Comparison of ENCODE assay signal across 15 cellular contexts in genomic region chr19:5289060-5289990, GRCh38. TPM values are rescaled to one million over a fixed set of nuclear protein-coding genes. Genes with fewer than 3 reads are reported as not detected.
DNase-seq lines count a peak whose midpoint lies in the region; ATAC-seq and TF ChIP-seq lines count a peak whose summit lies in the region.
"Had no signal": no experiment of that assay in that cellular context is flagged by ENCODE, and none has a peak within 500 bp of the region (broad histone marks: within the 10 kb centered on the region; RNA-seq: fewer than 3 reads in every experiment).

No MANE protein-coding gene starts in this region.

- no peak for ATAC-seq in stimulated activated naive CD8-positive, alpha-beta T cell treated with anti-CD3 and anti-CD28 coated beads, Interleukin-15, amount 100 ng/mL, for 72 hours

- POLR2A ChIA-PET in OCI-LY7 (lab: Charles Lee): no interaction called here

- CTCF ChIA-PET in OCI-LY7 (lab: Charles Lee; ENCODE audit: unreplicated experiment): interaction anchor here (1.2 kb wide), 1 partner anchor 13 kb away, joined by 3 read pairs; no protein-coding TSS in a partner anchor

- TF ChIP-seq CTCF in OCI-LY7 (conservative IDR thresholded peaks at IDR 0.05; ENCODE audit: low read length) (peak; percentile 74), esophagus squamous epithelium (IDR thresholded peaks at IDR 0.05) (no peak), retinal pigment epithelial cell (conservative IDR thresholded peaks at IDR 0.05; ENCODE audit: low read depth, low read length) (peak; percentile 32), testis (IDR thresholded peaks at IDR 0.05) (no peak)

- H3K36me3 Mint-ChIP-seq in activated T-helper 2 cell treated with anti-CD3 and anti-CD28 coated beads, Interferon-gamma antibody, Interleukin-2, Interleukin-4, amounts not matched to agents 10 μg/mL and 5 μg/mL and 100 μg/mL, durations not matched to agents 14 hours and 24 hours and 36 hours (ENCODE audit: low read depth): no peaks in the 10 kb centered on the region

- H3K9me3 ChIP-seq in BLaER1 treated with 17β-estradiol and CSF1 and Interleukin-3, amounts not matched to agents 10 nM and 100 nM (replicated peaks in 1 of 11): peaks cover 0 to 6% (median 0%) of the 10 kb centered on the region in 11 experiments; a peak in 2 of 22 replicates
- no peaks in the 10 kb centered on the region; the same call in 1 of the 2 replicates for H3K9me3 ChIP-seq in OCI-LY7 (ENCODE audit: low read length)
- H3K9me3 ChIP-seq in esophagus squamous epithelium: no peaks in the 10 kb centered on the region
- no peaks in the 10 kb centered on the region for H3K9me3 ChIP-seq in testis

- DNase-seq in OCI-LY7 (ENCODE audit: low spot score) (peak; percentile 50), esophagus squamous epithelium (lab: John Stamatoyannopoulos, UW) (no peak), retinal pigment epithelial cell (ENCODE audit: low read depth) (no peak), posterior vena cava (ENCODE audit: low spot score) (no peak), testis (no peak)
- DNase-seq in stimulated activated naive CD8-positive, alpha-beta T cell treated with anti-CD3 and anti-CD28 coated beads, Interleukin-15, amount 100 ng/mL, for 72 hours: no peak
- DNase-seq in activated T-helper 2 cell treated with anti-CD3 and anti-CD28 coated beads, Interferon-gamma antibody, Interleukin-2, Interleukin-4, amounts not matched to agents 10 μg/mL and 5 μg/mL and 100 μg/mL, durations not matched to agents 14 hours and 24 hours and 36 hours (ENCODE audit: low spot score): no peak
- DNase-seq: activated naive CD8-positive, alpha-beta T cell treated with anti-CD3 and anti-CD28 coated beads for 36 hours; Kasumi-1; NCI-H146; SHP77 treated with DMSO at 0.1 percent for 48 hours; T-helper 9 cell had no signal

- H3K4me3 ChIP-seq in BLaER1 treated with 17β-estradiol and CSF1 and Interleukin-3, amounts not matched to agents 10 nM and 100 nM: no peak overlapping the region
- no peak overlapping the region for H3K4me3 ChIP-seq in OCI-LY7 (ENCODE audit: low read depth, low read length, poor library complexity, severe bottlenecking)
- H3K4me3 ChIP-seq in esophagus squamous epithelium: peak overlapping the region in 2 of 4 donors; percentile 25 to 72
- no peak overlapping the region for H3K4me3 ChIP-seq in retinal pigment epithelial cell (ENCODE audit: low read length)
- H3K4me3 ChIP-seq in testis: no peak overlapping the region
- H3K4me3 ChIP-seq: skin epidermis had no signal

- no peaks in the 10 kb centered on the region; the same call in none of the 2 replicates for H3K79me2 ChIP-seq in OCI-LY7 (ENCODE audit: insufficient read depth, low read depth, low read length)

- peaks cover 0 to 76% (median 68%) of the 10 kb centered on the region in 11 experiments; a peak in 19 of 22 replicates for H4K20me1 ChIP-seq in BLaER1 treated with 17β-estradiol and CSF1 and Interleukin-3, amounts not matched to agents 10 nM and 100 nM
- H4K20me1 ChIP-seq in OCI-LY7 (ENCODE audit: insufficient read depth, low read length): no peaks in the 10 kb centered on the region

- no peak overlapping the region; a peak in 1 of 22 replicates for H3K9ac ChIP-seq in BLaER1 treated with 17β-estradiol and CSF1 and Interleukin-3, amounts not matched to agents 10 nM and 100 nM

- peaks cover 4 to 20% (median 17%) of the 10 kb centered on the region in 11 experiments; a peak in 18 of 22 replicates for H3K36me3 ChIP-seq in BLaER1 treated with 17β-estradiol and CSF1 and Interleukin-3, amounts not matched to agents 10 nM and 100 nM
- H3K36me3 ChIP-seq in OCI-LY7 (ENCODE audit: insufficient read depth, low read length): peaks cover 23% of the 10 kb centered on the region; the same call in 1 of the 2 replicates
- peaks cover 0 to 22% (median 4%) of the 10 kb centered on the region in 3 donors for H3K36me3 ChIP-seq in esophagus squamous epithelium
- H3K36me3 ChIP-seq in testis (ENCODE audit: low read depth, missing control alignments): no peaks in the 10 kb centered on the region

- peaks cover 9 to 24% (median 11%) of the 10 kb centered on the region in 11 experiments; a peak in 21 of 22 replicates for H3K27me3 ChIP-seq in BLaER1 treated with 17β-estradiol and CSF1 and Interleukin-3, amounts not matched to agents 10 nM and 100 nM
- H3K27me3 ChIP-seq in esophagus squamous epithelium: peaks cover 0 to 36% (median 0%) of the 10 kb centered on the region in 4 donors
- no peaks in the 10 kb centered on the region for H3K27me3 ChIP-seq in testis

- no peaks in the 10 kb centered on the region for H3K9me2 ChIP-seq in OCI-LY7 (ENCODE audit: insufficient read depth, low read length)

- no peak overlapping the region for H2AFZ ChIP-seq in OCI-LY7 (ENCODE audit: low read length)

- H3K27ac Mint-ChIP-seq in stimulated activated naive CD8-positive, alpha-beta T cell treated with anti-CD3 and anti-CD28 coated beads, Interleukin-15, amount 100 ng/mL, for 72 hours: no peak overlapping the region
- H3K27ac Mint-ChIP-seq in activated T-helper 2 cell treated with anti-CD3 and anti-CD28 coated beads, Interferon-gamma antibody, Interleukin-2, Interleukin-4, amounts not matched to agents 10 μg/mL and 5 μg/mL and 100 μg/mL, durations not matched to agents 14 hours and 24 hours and 36 hours: no peak overlapping the region
- H3K27ac Mint-ChIP-seq: activated naive CD8-positive, alpha-beta T cell treated with anti-CD3 and anti-CD28 coated beads for 36 hours; mesothelial cell of epicardium had no signal

- BruUV-seq in OCI-LY7 (replicated peaks; lab: Mats Ljungman, UMichigan): no TSS peak

- H3K4me1 Mint-ChIP-seq in stimulated activated naive CD8-positive, alpha-beta T cell treated with anti-CD3 and anti-CD28 coated beads, Interleukin-15, amount 100 ng/mL, for 72 hours: peaks cover 28% of the 10 kb centered on the region
- no peaks in the 10 kb centered on the region for H3K4me1 Mint-ChIP-seq in activated T-helper 2 cell treated with anti-CD3 and anti-CD28 coated beads, Interferon-gamma antibody, Interleukin-2, Interleukin-4, amounts not matched to agents 10 μg/mL and 5 μg/mL and 100 μg/mL, durations not matched to agents 14 hours and 24 hours and 36 hours (ENCODE audit: low read depth)

- H3K9me3 Mint-ChIP-seq in stimulated activated naive CD8-positive, alpha-beta T cell treated with anti-CD3 and anti-CD28 coated beads, Interleukin-15, amount 100 ng/mL, for 72 hours: no peaks in the 10 kb centered on the region
- no peaks in the 10 kb centered on the region for H3K9me3 Mint-ChIP-seq in activated T-helper 2 cell treated with anti-CD3 and anti-CD28 coated beads, Interferon-gamma antibody, Interleukin-2, Interleukin-4, amounts not matched to agents 10 μg/mL and 5 μg/mL and 100 μg/mL, durations not matched to agents 14 hours and 24 hours and 36 hours
- H3K9me3 Mint-ChIP-seq: activated naive CD8-positive, alpha-beta T cell treated with anti-CD3 and anti-CD28 coated beads for 36 hours; mesothelial cell of epicardium had no signal

- TF ChIP-seq POLR2A in esophagus squamous epithelium (IDR thresholded peaks at IDR 0.05) (no peak), testis (IDR thresholded peaks at IDR 0.05) (no peak)

- intact Hi-C loops in OCI-LY7 (cut with micrococcal nuclease; ENCODE audit: unreplicated experiment): no loop called here
- intact Hi-C loops in esophagus squamous epithelium (cut with DNase I): no loop called here
- intact Hi-C loops in posterior vena cava (cut with DNase I): no loop called here
- intact Hi-C loops in activated T-helper 2 cell treated with anti-CD3 and anti-CD28 coated beads, Interferon-gamma antibody, Interleukin-2, Interleukin-4, amounts not matched to agents 10 μg/mL and 5 μg/mL and 100 μg/mL, durations not matched to agents 14 hours and 24 hours and 36 hours (cut with micrococcal nuclease): no loop called here
- intact Hi-C loops in testis (cut with DNase I; ENCODE audit: low total_unique reads): no loop called here

- peak overlapping the region in 9 of 11 experiments; percentile 72 to 90 (median 84); a peak in 9 of 22 replicates for H3K4me2 ChIP-seq in BLaER1 treated with 17β-estradiol and CSF1 and Interleukin-3, amounts not matched to agents 10 nM and 100 nM
- H3K4me2 ChIP-seq in OCI-LY7 (ENCODE audit: low read length): peak overlapping the region; percentile 53

- no peak overlapping the region for H3K4me3 Mint-ChIP-seq in stimulated activated naive CD8-positive, alpha-beta T cell treated with anti-CD3 and anti-CD28 coated beads, Interleukin-15, amount 100 ng/mL, for 72 hours
- no peak overlapping the region for H3K4me3 Mint-ChIP-seq in activated T-helper 2 cell treated with anti-CD3 and anti-CD28 coated beads, Interferon-gamma antibody, Interleukin-2, Interleukin-4, amounts not matched to agents 10 μg/mL and 5 μg/mL and 100 μg/mL, durations not matched to agents 14 hours and 24 hours and 36 hours (ENCODE audit: low read depth)
- H3K4me3 Mint-ChIP-seq: activated naive CD8-positive, alpha-beta T cell treated with anti-CD3 and anti-CD28 coated beads for 36 hours; mesothelial cell of epicardium had no signal

- H3K27me3 Mint-ChIP-seq in stimulated activated naive CD8-positive, alpha-beta T cell treated with anti-CD3 and anti-CD28 coated beads, Interleukin-15, amount 100 ng/mL, for 72 hours: peaks cover 22% of the 10 kb centered on the region
- peaks cover 15% of the 10 kb centered on the region for H3K27me3 Mint-ChIP-seq in activated T-helper 2 cell treated with anti-CD3 and anti-CD28 coated beads, Interferon-gamma antibody, Interleukin-2, Interleukin-4, amounts not matched to agents 10 μg/mL and 5 μg/mL and 100 μg/mL, durations not matched to agents 14 hours and 24 hours and 36 hours (ENCODE audit: low read depth)

- H3K4me1 ChIP-seq in BLaER1 treated with 17β-estradiol and CSF1 and Interleukin-3, amounts not matched to agents 10 nM and 100 nM: peaks cover 32 to 72% (median 52%) of the 10 kb centered on the region in 10 experiments
- H3K4me1 ChIP-seq in OCI-LY7 (ENCODE audit: insufficient read depth, low read length, poor library complexity, severe bottlenecking) (peaks cover 69% of the 10 kb centered on the region), esophagus squamous epithelium (peaks cover 22 to 74% (median 36%) of the 10 kb centered on the region in 3 donors), testis (peaks cover 12% of the 10 kb centered on the region)

- 63 to 75% methylated on average over 14 to 16 of the region's 18 CpGs for WGBS in esophagus squamous epithelium, 2 donors
- WGBS in testis, 2 donors: 80 to 85% methylated on average over 18 of the region's 18 CpGs

- H3K27ac ChIP-seq in BLaER1 treated with 17β-estradiol and CSF1 and Interleukin-3, amounts not matched to agents 10 nM and 100 nM: no peak overlapping the region
- H3K27ac ChIP-seq in OCI-LY7 (ENCODE audit: low read depth, low read length, poor library complexity, severe bottlenecking): peak overlapping the region; percentile 76
- H3K27ac ChIP-seq in esophagus squamous epithelium: peak overlapping the region in 3 of 4 donors; percentile 28 to 92 (median 67)
- H3K27ac ChIP-seq in testis: no peak overlapping the region

RNA-seq across cellular contexts. Expression of gene PTPRS, which starts 51.3 kb away (rescaled TPM):
- total RNA-seq in OCI-LY7 (2014; rRNA removed; shearing (Covaris generic)): 39.0 and 48.5 TPM in 2 replicates
- total RNA-seq in OCI-LY7 (2022) (76.6 and 88.7 TPM in 2 replicates), esophagus squamous epithelium (100 to 1,000 TPM in 1 of 4 donors, 10 to 100 TPM in 3; 61.7 to 173 (median 86.6) TPM), posterior vena cava (100 to 1,000 TPM; 150 to 263 TPM), testis (100 to 1,000 TPM in 1 of 2 donors, 10 to 100 TPM in 1; 85.6 to 138 TPM)
- 0.21 and 0.32 TPM in 2 replicates for total RNA-seq in activated T-helper 2 cell treated with anti-CD3 and anti-CD28 coated beads, Interferon-gamma antibody, Interleukin-2, Interleukin-4, amounts not matched to agents 10 μg/mL and 5 μg/mL and 100 μg/mL, durations not matched to agents 14 hours and 24 hours and 36 hours
- 27.1 TPM for polyA plus RNA-seq in testis (ENCODE audit: insufficient read depth, low read depth, low replicate concordance)

Comparison
In these comparisons a context has a peak if more than half of its experiments do, and no peak if none do; other contexts are left out.
1. H3K27ac ChIP-seq: peak in OCI-LY7 (single experiment) and esophagus squamous epithelium (3 of 4); none in BLaER1 treated with 17β-estradiol and CSF1 and Interleukin-3, amounts not matched to agents 10 nM and 100 nM (0 of 11) and testis (0 of 2).
2. CTCF ChIP-seq: peak in OCI-LY7 (single experiment) and retinal pigment epithelial cell (single experiment); none in esophagus squamous epithelium (0 of 6) and testis (0 of 3).
3. RNA of gene PTPRS, which starts 51.3 kb away (total RNA-seq): 150 to 263 TPM in posterior vena cava, 85.6 to 138 TPM in testis, 61.7 to 173 TPM in esophagus squamous epithelium and 39.0 to 88.7 TPM in OCI-LY7; 0.21 to 0.32 TPM in activated T-helper 2 cell treated with anti-CD3 and anti-CD28 coated beads, Interferon-gamma antibody, Interleukin-2, Interleukin-4, amounts not matched to agents 10 μg/mL and 5 μg/mL and 100 μg/mL, durations not matched to agents 14 hours and 24 hours and 36 hours; every median in the first group is over 10 times any median in the second.